Comparison of ENCODE assay signal across 1 cellular context in the genomic region with DNA sequence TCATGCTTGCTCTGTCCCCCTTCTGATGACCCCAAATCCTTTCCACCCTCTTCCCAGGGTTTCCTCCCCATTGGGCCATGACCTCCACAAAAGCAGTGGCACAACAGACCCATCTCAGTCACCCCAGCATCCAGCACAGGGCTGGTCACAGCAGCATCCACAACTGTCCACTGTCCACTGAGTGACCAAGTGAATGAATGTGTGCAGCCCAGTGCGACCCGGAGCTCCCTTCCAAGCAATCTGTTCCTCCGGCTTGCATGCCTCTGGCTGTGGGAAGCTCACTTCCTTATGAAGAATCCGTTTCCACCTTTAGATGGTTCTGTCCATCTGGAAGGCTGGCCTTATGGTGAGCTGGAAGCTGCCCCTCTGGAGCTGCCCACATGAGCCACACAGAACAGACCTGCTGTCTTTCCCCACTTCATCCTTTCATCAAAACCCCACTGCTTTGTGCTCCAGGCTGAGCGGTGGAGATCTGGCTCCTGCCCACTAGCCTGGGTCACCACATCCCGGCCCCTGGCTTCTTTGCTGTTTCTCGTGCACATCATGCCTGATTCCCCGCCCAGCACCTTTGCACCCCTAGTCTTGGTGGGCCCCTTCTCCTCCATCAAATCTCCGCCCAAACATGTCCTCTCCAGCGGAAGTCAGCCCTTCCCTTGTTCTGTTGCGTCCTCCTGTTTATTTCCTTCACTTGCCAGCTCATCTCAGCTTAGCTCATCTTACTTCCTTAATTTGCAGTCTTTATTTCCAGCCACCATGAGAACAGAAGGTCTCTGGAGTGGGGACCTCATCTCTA.
TF ChIP-seq lines count a peak whose summit lies in the region.

No MANE protein-coding gene starts in this region.

TF ChIP-seq in endothelial cell of umbilical vein, 7 proteins besides CTCF, POLR2A, EP300 and RAD21:
- no peak for TF ChIP-seq MYC (IDR thresholded peaks at IDR 0.05; ENCODE audit: low read depth, low read length)
- TF ChIP-seq EZH2 (IDR thresholded peaks at IDR 0.05; ENCODE audit: borderline replicate concordance, low read depth, low read length, severe bottlenecking): no peak
- TF ChIP-seq JUN (IDR thresholded peaks at IDR 0.05; ENCODE audit: borderline replicate concordance, insufficient read depth, insufficient read length, low read depth): no peak
- no peak for TF ChIP-seq FOS (IDR thresholded peaks at IDR 0.05; ENCODE audit: borderline replicate concordance, insufficient read depth, low read length)
- TF ChIP-seq, protein P1, sequence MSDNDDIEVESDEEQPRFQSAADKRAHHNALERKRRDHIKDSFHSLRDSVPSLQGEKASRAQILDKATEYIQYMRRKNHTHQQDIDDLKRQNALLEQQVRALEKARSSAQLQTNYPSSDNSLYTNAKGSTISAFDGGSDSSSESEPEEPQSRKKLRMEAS (IDR thresholded peaks at IDR 0.05; ENCODE audit: insufficient read depth, insufficient read length): no peak
- TF ChIP-seq GATA2 (IDR thresholded peaks at IDR 0.05; ENCODE audit: insufficient read depth, insufficient read length, low read depth, low read length): no peak
- TF ChIP-seq POLR2AphosphoS5 (IDR thresholded peaks at IDR 0.05; ENCODE audit: insufficient read depth, low read depth, low read length): no peak
